9 cellular contexts compared by ENCODE assay signal in the genomic region with DNA sequence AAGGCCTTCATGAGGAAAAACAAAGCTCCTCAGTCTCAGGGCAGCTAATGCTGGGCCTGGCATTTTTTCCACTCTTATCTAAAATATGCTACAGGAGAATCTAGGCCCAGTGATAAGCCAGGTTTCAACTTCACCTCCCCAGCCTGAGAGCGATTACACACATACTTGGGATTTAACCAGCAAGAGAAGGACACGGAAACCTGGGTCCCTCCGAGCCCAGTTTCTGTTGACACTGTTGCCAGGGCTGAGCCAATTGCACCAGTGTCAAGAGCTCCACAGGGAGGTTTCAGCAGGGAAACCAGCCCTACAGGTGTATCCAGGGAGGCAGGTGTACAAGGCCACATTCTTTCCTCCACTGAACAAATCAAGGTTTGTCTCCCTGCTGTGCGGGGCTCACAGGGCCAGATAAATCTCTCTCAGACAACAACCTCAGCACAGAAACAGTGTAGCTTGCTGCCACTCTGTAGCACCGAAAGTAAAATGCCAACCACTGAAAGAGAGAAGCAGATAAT.
A peak's percentile ranks its signal among the peaks of the same experiment; 100 is the strongest.
DNase-seq lines count a peak whose midpoint lies in the region; ATAC-seq, FAIRE-seq and TF ChIP-seq lines count a peak whose summit lies in the region.
"Had no signal": no experiment of that assay in that cellular context is flagged by ENCODE, and none has a peak within 500 bp of the region (broad histone marks: within the 10 kb centered on the region; RNA-seq: fewer than 3 reads in every experiment).

No MANE protein-coding gene starts in this region.

- H3K9me3 ChIP-seq in CD4-positive, alpha-beta T cell (ENCODE audit: control insufficient read depth, low read length) = no peaks in the 10 kb centered on the region

- CTCF ChIA-PET in CD4-positive, alpha-beta T cell (lab: Charles Lee) = no interaction called here

- H3K4me3 Mint-ChIP-seq in CD4-positive, alpha-beta T cell = no peak overlapping the region
- H3K4me3 Mint-ChIP-seq: activated B cell treated with CpG ODN at 0.5 μM for 24 hours had no signal

- H3K27ac Mint-ChIP-seq in CD4-positive, alpha-beta T cell = no peak overlapping the region
- H3K27ac Mint-ChIP-seq: activated B cell treated with CpG ODN at 0.5 μM for 24 hours had no signal

- peaks cover 5% of the 10 kb centered on the region for H3K27me3 Mint-ChIP-seq in CD4-positive, alpha-beta T cell

- H3K4me1 Mint-ChIP-seq in CD4-positive, alpha-beta T cell (ENCODE audit: low read depth) = no peaks in the 10 kb centered on the region
- H3K4me1 Mint-ChIP-seq: activated B cell treated with CpG ODN at 0.5 μM for 24 hours had no signal

- no peak for FAIRE-seq in H54 (lab: Jason Lieb, UNC)

- no peak for TF ChIP-seq POLR2A in H54 (IDR thresholded peaks at IDR 0.05; ENCODE audit: low read depth, low read length)

- peaks cover 3% of the 10 kb centered on the region for H3K9me3 Mint-ChIP-seq in CD4-positive, alpha-beta T cell
- H3K9me3 Mint-ChIP-seq: activated B cell treated with CpG ODN at 0.5 μM for 24 hours had no signal

- TF ChIP-seq CTCF in foreskin keratinocyte (conservative IDR thresholded peaks at IDR 0.05) (no peak), omental fat pad (IDR thresholded peaks at IDR 0.05) (no peak)
- TF ChIP-seq CTCF in CD4-positive, alpha-beta T cell (IDR thresholded peaks at IDR 0.05) = no peak

- ATAC-seq in foreskin keratinocyte (peak; percentile 72), omental fat pad (ENCODE audit: low FRiP score) (peak; percentile 43)
- no peak for ATAC-seq in CD4-positive, alpha-beta T cell (ENCODE audit: poor library complexity)

- intact Hi-C loops in CD4-positive, alpha-beta T cell (cut with DNase I, micrococcal nuclease) = no loop called here

- no peaks in the 10 kb centered on the region for H3K27me3 ChIP-seq in foreskin keratinocyte
- no peaks in the 10 kb centered on the region for H3K27me3 ChIP-seq in CD4-positive, alpha-beta T cell (ENCODE audit: control insufficient read depth, insufficient read depth, low read length)

- no peak overlapping the region for H3K27ac ChIP-seq in foreskin keratinocyte
- H3K27ac ChIP-seq in CD4-positive, alpha-beta T cell (ENCODE audit: low read depth, low read length) = no peak overlapping the region

- H3K4me1 ChIP-seq in foreskin keratinocyte = peaks cover 22% of the 10 kb centered on the region

- POLR2A ChIA-PET in CD4-positive, alpha-beta T cell (lab: Charles Lee) = no interaction called here

- no peaks in the 10 kb centered on the region for H3K36me3 Mint-ChIP-seq in CD4-positive, alpha-beta T cell (ENCODE audit: low read depth)

- DNase-seq in DMS53 (lab: John Stamatoyannopoulos, UW) = peak; percentile 94
- DNase-seq in NCI-H526 treated with DMSO at 0.1 percent for 48 hours (lab: John Stamatoyannopoulos, UW) = peak; percentile 28
- DNase-seq in foreskin keratinocyte = peak in 1 of 2 donors; percentile 42
- no peak for DNase-seq in omental fat pad (ENCODE audit: low spot score)
- no peak for DNase-seq in NCI-H524 (lab: John Stamatoyannopoulos, UW)
- DNase-seq in GDM1 (lab: John Stamatoyannopoulos, UW) = no peak
- no peak for DNase-seq in H54 (ENCODE audit: insufficient read length, low spot score)
- DNase-seq in CD4-positive, alpha-beta T cell = no peak
- DNase-seq: activated B cell treated with CpG ODN at 0.5 μM for 24 hours had no signal

Comparison
In these comparisons a context has a peak if more than half of its experiments do, and no peak if none do; other contexts are left out.
1. DNase-seq: peak in DMS53 (single experiment) and NCI-H526 treated with DMSO at 0.1 percent for 48 hours (single experiment); none in omental fat pad (single experiment), NCI-H524 (0 of 2), GDM1 (single experiment), H54 (single experiment) and CD4-positive, alpha-beta T cell (0 of 10).